9 cellular contexts compared by ENCODE assay signal in genomic region chr7:134710854-134711624, GRCh38.
DNase-seq lines count a peak whose midpoint lies in the region; ATAC-seq, FAIRE-seq and TF ChIP-seq lines count a peak whose summit lies in the region.
"Had no signal": no experiment of that assay in that cellular context is flagged by ENCODE, and none has a peak within 500 bp of the region (broad histone marks: within the 10 kb centered on the region; RNA-seq: fewer than 3 reads in every experiment).

No MANE protein-coding gene starts in this region.

- no peak for DNase-seq in GM23338 (ENCODE audit: low spot score)
- DNase-seq in activated CD4-positive, alpha-beta memory T cell treated with anti-CD3 and anti-CD28 coated beads, Interleukin-2, amount 10 ng/mL, durations not matched to agents 7 days and 5 days = peak; percentile 58
- DNase-seq in epithelial cell of esophagus (ENCODE audit: low read depth) = peak; percentile 29
- peak; percentile 16 for DNase-seq in stimulated activated CD4-positive, alpha-beta T cell treated with anti-CD3 and anti-CD28 coated beads, Interleukin-2, amount 100 ng/mL, for 4 hours (ENCODE audit: low read depth)
- no peak for DNase-seq in urothelium cell line (ENCODE audit: low spot score)
- DNase-seq in GM20000 (ENCODE audit: low spot score) = no peak
- no peak for DNase-seq in HTR-8/SVneo (ENCODE audit: insufficient read length, low spot score)

- peaks cover 8% of the 10 kb centered on the region for H3K4me1 Mint-ChIP-seq in GM23338
- H3K4me1 Mint-ChIP-seq in activated CD4-positive, alpha-beta memory T cell treated with anti-CD3 and anti-CD28 coated beads, Interleukin-2, amount 10 ng/mL, durations not matched to agents 7 days and 5 days = peaks cover 22% of the 10 kb centered on the region

- H3K36me3 ChIP-seq in GM23338 (ENCODE audit: insufficient read depth) = no peaks in the 10 kb centered on the region

- H3F3A ChIP-seq in GM23338 (replicated peaks; ENCODE audit: low read depth) = no peaks in the 10 kb centered on the region

- no peak overlapping the region for H3K4me3 Mint-ChIP-seq in GM23338
- peak overlapping the region; percentile 12 for H3K4me3 Mint-ChIP-seq in activated CD4-positive, alpha-beta memory T cell treated with anti-CD3 and anti-CD28 coated beads, Interleukin-2, amount 10 ng/mL, durations not matched to agents 7 days and 5 days

- FAIRE-seq in urothelium cell line (lab: Jason Lieb, UNC) (no peak), HTR-8/SVneo (lab: Jason Lieb, UNC) (no peak)
- FAIRE-seq: endometrium had no signal

- H3K4me3 ChIP-seq in GM23338 = no peak overlapping the region
- H3K4me3 ChIP-seq in epithelial cell of esophagus (ENCODE audit: low read length) = no peak overlapping the region

- no peaks in the 10 kb centered on the region for H4K20me1 ChIP-seq in GM23338 (replicated peaks; ENCODE audit: insufficient read depth)

- POLR2A ChIA-PET in activated CD4-positive, alpha-beta memory T cell treated with anti-CD3 and anti-CD28 coated beads, Interleukin-2, amount 10 ng/mL, durations not matched to agents 7 days and 5 days (lab: Charles Lee) = interaction anchor here (0.7 to 1.9 kb wide), 6 partner anchors 10 to 78 kb away, joined by 3 to 8 read pairs (median 3); partner anchors contain the start of gene BPGM

- H3K9me3 Mint-ChIP-seq in GM23338 = no peaks in the 10 kb centered on the region; the same call in 2 of the 3 replicates
- no peaks in the 10 kb centered on the region for H3K9me3 Mint-ChIP-seq in activated CD4-positive, alpha-beta memory T cell treated with anti-CD3 and anti-CD28 coated beads, Interleukin-2, amount 10 ng/mL, durations not matched to agents 7 days and 5 days

- H3K79me2 ChIP-seq in GM23338 (replicated peaks; ENCODE audit: insufficient read depth) = no peaks in the 10 kb centered on the region

- H3K27ac ChIP-seq in GM23338 (ENCODE audit: low read depth) = no peak overlapping the region

- CTCF ChIA-PET in activated CD4-positive, alpha-beta memory T cell treated with anti-CD3 and anti-CD28 coated beads, Interleukin-2, amount 10 ng/mL, durations not matched to agents 7 days and 5 days (lab: Charles Lee) = interaction anchor here (0.9 to 1.8 kb wide), 7 partner anchors 10 to 75 kb away, joined by 3 to 7 read pairs (median 4); no protein-coding TSS in a partner anchor

- H3K36me3 Mint-ChIP-seq in GM23338 (ENCODE audit: low read depth) = no peaks in the 10 kb centered on the region
- H3K36me3 Mint-ChIP-seq in activated CD4-positive, alpha-beta memory T cell treated with anti-CD3 and anti-CD28 coated beads, Interleukin-2, amount 10 ng/mL, durations not matched to agents 7 days and 5 days (ENCODE audit: low read depth) = no peaks in the 10 kb centered on the region

- no peak overlapping the region for H3K4me2 ChIP-seq in GM23338

- H3K9me2 ChIP-seq in GM23338 (ENCODE audit: insufficient read depth) = no peaks in the 10 kb centered on the region

- H2AFZ ChIP-seq in GM23338 = peak overlapping the region; percentile 72

- no peaks in the 10 kb centered on the region for H3K4me1 ChIP-seq in GM23338 (ENCODE audit: insufficient read depth)

- no peak; the same call in 2 of the 3 replicates for ATAC-seq in GM23338
- no peak for ATAC-seq in GM19324 (IDR thresholded peaks at IDR 0.05; ENCODE audit: low FRiP score, unreplicated experiment)

- no peak for TF ChIP-seq CTCF in GM23338 (conservative IDR thresholded peaks at IDR 0.05; ENCODE audit: low read depth in 2 of 2)
- TF ChIP-seq CTCF in epithelial cell of esophagus (IDR thresholded peaks at IDR 0.05; ENCODE audit: insufficient read depth, low read depth, low read length, missing control alignments) = no peak
- TF ChIP-seq CTCF in GM20000 (IDR thresholded peaks at IDR 0.05; ENCODE audit: extremely low read depth, missing control alignments) = no peak

- H3K27ac Mint-ChIP-seq in GM23338 = no peak overlapping the region
- peak overlapping the region; percentile 83 for H3K27ac Mint-ChIP-seq in activated CD4-positive, alpha-beta memory T cell treated with anti-CD3 and anti-CD28 coated beads, Interleukin-2, amount 10 ng/mL, durations not matched to agents 7 days and 5 days

- peaks cover 5% of the 10 kb centered on the region for H3K27me3 Mint-ChIP-seq in GM23338 (ENCODE audit: insufficient read depth, low read depth, poor library complexity)
- no peaks in the 10 kb centered on the region for H3K27me3 Mint-ChIP-seq in activated CD4-positive, alpha-beta memory T cell treated with anti-CD3 and anti-CD28 coated beads, Interleukin-2, amount 10 ng/mL, durations not matched to agents 7 days and 5 days

- no peaks in the 10 kb centered on the region for H3K27me3 ChIP-seq in GM23338 (ENCODE audit: insufficient read depth)

TF ChIP-seq in GM23338, 12 proteins besides CTCF, POLR2A, EP300 and RAD21:
- TF ChIP-seq POLR2AphosphoS5 (IDR thresholded peaks at IDR 0.05; ENCODE audit: low read depth) = no peak
TF ChIP-seq in GM23338: peak in this region for 0.

Comparison
In these comparisons a context has a peak if more than half of its experiments do, and no peak if none do; other contexts are left out.
1. DNase-seq: peak in activated CD4-positive, alpha-beta memory T cell treated with anti-CD3 and anti-CD28 coated beads, Interleukin-2, amount 10 ng/mL, durations not matched to agents 7 days and 5 days (single experiment), epithelial cell of esophagus (single experiment) and stimulated activated CD4-positive, alpha-beta T cell treated with anti-CD3 and anti-CD28 coated beads, Interleukin-2, amount 100 ng/mL, for 4 hours (single experiment); none in GM23338 (single experiment), urothelium cell line (single experiment), GM20000 (single experiment) and HTR-8/SVneo (single experiment).